ENCODE assay signal across 22 cellular contexts in genomic region chr6:87444362-87444761, GRCh38. TPM values are rescaled to one million over a fixed set of nuclear protein-coding genes. Genes with fewer than 3 reads are reported as not detected.
DNase-seq lines count a peak whose midpoint lies in the region; ATAC-seq lines count a peak whose summit lies in the region.
"Had no signal": no experiment of that assay in that cellular context is flagged by ENCODE, and none has a peak within 500 bp of the region (broad histone marks: within the 10 kb centered on the region; RNA-seq: fewer than 3 reads in every experiment).

No MANE protein-coding gene starts in this region.

- no peak overlapping the region for H3K14ac ChIP-seq in trophoblast cell (ENCODE audit: low read length)

- peak; percentile 45 for DNase-seq in EL
- peak; percentile 42 for DNase-seq in NT2/D1 (ENCODE audit: low read depth, low spot score)
- DNase-seq in iPS DF 4.7 (ENCODE audit: extremely low read depth, low spot score) = peak; percentile 60
- DNase-seq in trophoblast cell = no peak
- DNase-seq in NCI-H2107 treated with DMSO at 0.1 percent for 48 hours (lab: John Stamatoyannopoulos, UW; ENCODE audit: unreplicated experiment) = no peak
- no peak for DNase-seq in NCI-H2227 treated with DMSO at 0.1 percent for 48 hours (lab: John Stamatoyannopoulos, UW)
- DNase-seq: activated CD4-positive, alpha-beta T cell treated with anti-CD3 and anti-CD28 coated beads for 4 hours; activated gamma-delta T cell treated with Interleukin-2 at 50 U/mL for 16 hours; activated T-cell treated with anti-CD3 and anti-CD28 coated beads, Interleukin-2, amount 50 U/mL, for 24 hours; CD4-positive, CD25-positive, alpha-beta regulatory T cell; effector memory CD8-positive, alpha-beta T cell; hypothalamus; MV-4-11; NCI-H526; RPMI8226; stimulated activated CD4-positive, alpha-beta T cell treated with anti-CD3 and anti-CD28 coated beads, Interleukin-2, amount 100 ng/mL, for 24 hours; substantia nigra; T-helper 17 cell had no signal

- no peak overlapping the region for H2BK12ac ChIP-seq in trophoblast cell (ENCODE audit: low read length)

- H3K4me3 ChIP-seq in NT2/D1 (ENCODE audit: insufficient read length, low read depth) (no peak overlapping the region), trophoblast cell (ENCODE audit: low read depth, low read length) (no peak overlapping the region)
- H3K4me3 ChIP-seq: gastroesophageal sphincter, SK-N-MC, skin epidermis had no signal

- no peak overlapping the region for H3K23ac ChIP-seq in trophoblast cell (ENCODE audit: low read length)

- no peak overlapping the region for H3K18ac ChIP-seq in trophoblast cell (ENCODE audit: low read length)

- H2AFZ ChIP-seq in trophoblast cell (ENCODE audit: insufficient read depth, low read length, poor library complexity) = no peak overlapping the region

- H3K9ac ChIP-seq in NT2/D1 (ENCODE audit: insufficient read length, low read depth) (no peak overlapping the region), trophoblast cell (ENCODE audit: low read length) (no peak overlapping the region)

- H3K27ac ChIP-seq in trophoblast cell (ENCODE audit: low read depth, low read length) = peak overlapping the region; percentile 67
- H3K27ac ChIP-seq: gastroesophageal sphincter, SK-N-MC, skin epidermis had no signal

- H3K79me2 ChIP-seq in trophoblast cell (ENCODE audit: control insufficient read depth, insufficient read depth, low read length, poor library complexity) = no peaks in the 10 kb centered on the region

- H3K4me1 ChIP-seq in NT2/D1 (ENCODE audit: insufficient read depth, insufficient read length) (no peaks in the 10 kb centered on the region), trophoblast cell (ENCODE audit: control insufficient read depth in 1 of 2, insufficient read depth in 2 of 2, low read length in 2 of 2) (peaks cover 3 to 6% of the 10 kb centered on the region in 2 experiments)
- H3K4me1 ChIP-seq: gastroesophageal sphincter had no signal

- no peak for ATAC-seq in HG03442 (IDR thresholded peaks at IDR 0.05; ENCODE audit: unreplicated experiment)
- ATAC-seq: effector memory CD8-positive, alpha-beta T cell; gastroesophageal sphincter; T-helper 17 cell had no signal

- no peak overlapping the region for H4K8ac ChIP-seq in trophoblast cell (ENCODE audit: low read depth, low read length)

- no peaks in the 10 kb centered on the region for H3K9me3 ChIP-seq in NT2/D1 (ENCODE audit: insufficient read depth, low read length)
- H3K9me3 ChIP-seq in trophoblast cell (ENCODE audit: insufficient read depth, low read depth, low read length) = no peaks in the 10 kb centered on the region
- H3K9me3 ChIP-seq: gastroesophageal sphincter had no signal

- peak overlapping the region; percentile 2 for H3K4me2 ChIP-seq in trophoblast cell (ENCODE audit: low read length)

- H3K36me3 ChIP-seq in NT2/D1 (ENCODE audit: insufficient read depth, insufficient read length, low read length) (no peaks in the 10 kb centered on the region), trophoblast cell (ENCODE audit: control insufficient read depth in 1 of 2, insufficient read depth in 2 of 2, low read length in 2 of 2) (no peaks in the 10 kb centered on the region)
- H3K36me3 ChIP-seq: gastroesophageal sphincter had no signal

- no peak overlapping the region for H2AK5ac ChIP-seq in trophoblast cell (ENCODE audit: low read length)

- H3K4ac ChIP-seq in trophoblast cell (ENCODE audit: low read depth, low read length) = no peak overlapping the region

- no peak overlapping the region for H4K12ac ChIP-seq in trophoblast cell (ENCODE audit: low read depth, low read length)

- no peak overlapping the region for H4K91ac ChIP-seq in trophoblast cell (ENCODE audit: low read depth, low read length)

- no CpG with 5 or more reads among the region's 2 CpGs for WGBS in trophoblast cell (ENCODE audit: extremely low coverage, insufficient coverage, insufficient read length)

- H2BK5ac ChIP-seq in trophoblast cell (ENCODE audit: low read depth, low read length, poor library complexity) = no peak overlapping the region

- H3K27me3 ChIP-seq in NT2/D1 (ENCODE audit: insufficient read depth, insufficient read length) (no peaks in the 10 kb centered on the region), trophoblast cell (ENCODE audit: insufficient read depth, low read length) (no peaks in the 10 kb centered on the region)
- H3K27me3 ChIP-seq: gastroesophageal sphincter had no signal

- H3K79me1 ChIP-seq in trophoblast cell (ENCODE audit: low read length) = no peaks in the 10 kb centered on the region

- no peak overlapping the region for H2BK120ac ChIP-seq in trophoblast cell (ENCODE audit: insufficient read depth, low read length, poor library complexity)

RNA-seq across cellular contexts. Expression of gene SLC35A1, which starts 28.4 kb away (rescaled TPM):
- 11.7 and 12.6 TPM in 2 replicates for polyA plus RNA-seq in trophoblast cell (2013)

RNA-seq across cellular contexts. Expression of gene CFAP206, which starts 36.6 kb away (rescaled TPM):
- polyA plus RNA-seq in trophoblast cell (2013) = 0.67 and 0.74 TPM in 2 replicates
- polyA plus RNA-seq: CD4-positive, CD25-positive, alpha-beta regulatory T cell had no signal

Comparison
In these comparisons a context has a peak if more than half of its experiments do, and no peak if none do; other contexts are left out.
1. DNase-seq: peak in EL (single experiment), NT2/D1 (single experiment) and iPS DF 4.7 (single experiment); none in trophoblast cell (0 of 2), NCI-H2107 treated with DMSO at 0.1 percent for 48 hours (single experiment) and NCI-H2227 treated with DMSO at 0.1 percent for 48 hours (single experiment).